ENCODE assay signal across 18 cellular contexts in genomic region chr1:242847390-242847993, GRCh38.
DNase-seq lines count a peak whose midpoint lies in the region; ATAC-seq, FAIRE-seq and TF ChIP-seq lines count a peak whose summit lies in the region.
"Had no signal": no experiment of that assay in that cellular context is flagged by ENCODE, and none has a peak within 500 bp of the region (broad histone marks: within the 10 kb centered on the region; RNA-seq: fewer than 3 reads in every experiment).

No MANE protein-coding gene starts in this region.

- TF ChIP-seq CTCF in SK-N-SH (IDR thresholded peaks at IDR 0.05) (no peak), bronchial epithelial cell (IDR thresholded peaks at IDR 0.05; ENCODE audit: insufficient read depth, low read length, severe bottlenecking) (no peak), neural crest cell (conservative IDR thresholded peaks at IDR 0.05) (no peak)

- DNase-seq in SK-N-SH (no peak), NCI-H460 (ENCODE audit: extremely low read depth, low read depth) (peak; percentile 16), bronchial epithelial cell (ENCODE audit: low read depth) (peak; percentile 2), neural crest cell (ENCODE audit: low read depth, low spot score) (peak; percentile 6), posterior cingulate gyrus (no peak), left ventricle myocardium superior (no peak)
- DNase-seq: activated CD8-positive, alpha-beta memory T cell treated with anti-CD3 and anti-CD28 coated beads, Interleukin-2, amount 10 ng/mL, durations not matched to agents 7 days and 5 days; activated naive CD4-positive, alpha-beta T cell treated with anti-CD3 and anti-CD28 coated beads, Interleukin-2, amount 50 U/mL, for 16 hours; DMS153; NCI-H1105; NCI-H446; psoas muscle; stimulated activated CD4-positive, alpha-beta T cell treated with anti-CD3 and anti-CD28 coated beads, Interleukin-1b, Interleukin-23, amount 100 ng/mL, for 48 hours; WERI-Rb-1 had no signal

- peaks cover 4% of the 10 kb centered on the region; the same call in 1 of the 2 replicates for H3K9me2 ChIP-seq in SK-N-SH

- H3K27me3 ChIP-seq in SK-N-SH (ENCODE audit: insufficient read depth) (no peaks in the 10 kb centered on the region), bronchial epithelial cell (ENCODE audit: control insufficient read depth, insufficient read depth, low read length) (no peaks in the 10 kb centered on the region)

- H3K4me1 ChIP-seq in SK-N-SH (ENCODE audit: control insufficient read depth in 1 of 2, insufficient read depth in 2 of 2, low read depth in 1 of 2, low read length in 1 of 2) = no peaks in the 10 kb centered on the region
- H3K4me1 ChIP-seq: psoas muscle had no signal

- TF ChIP-seq EP300 in SK-N-SH (IDR thresholded peaks at IDR 0.05; ENCODE audit: borderline replicate concordance in 1 of 2, low read depth in 1 of 2, low read length in 1 of 2) = no peak

- no peaks in the 10 kb centered on the region for H3K36me3 Mint-ChIP-seq in neural crest cell (ENCODE audit: low read depth)
- H3K36me3 Mint-ChIP-seq: activated CD8-positive, alpha-beta memory T cell treated with anti-CD3 and anti-CD28 coated beads, Interleukin-2, amount 10 ng/mL, durations not matched to agents 7 days and 5 days; mesothelial cell of epicardium had no signal

- peaks cover 22% of the 10 kb centered on the region for H3K9me3 Mint-ChIP-seq in neural crest cell

- H3K36me3 ChIP-seq in SK-N-SH (replicated peaks in 1 of 2; ENCODE audit: control insufficient read depth in 1 of 2, insufficient read depth in 2 of 2, low read length in 1 of 2) (no peaks in the 10 kb centered on the region), bronchial epithelial cell (ENCODE audit: control insufficient read depth, insufficient read depth, low read length) (no peaks in the 10 kb centered on the region)
- H3K36me3 ChIP-seq: WERI-Rb-1 had no signal

- H3K4me1 Mint-ChIP-seq in neural crest cell = no peaks in the 10 kb centered on the region
- H3K4me1 Mint-ChIP-seq: activated CD8-positive, alpha-beta memory T cell treated with anti-CD3 and anti-CD28 coated beads, Interleukin-2, amount 10 ng/mL, durations not matched to agents 7 days and 5 days; mesothelial cell of epicardium had no signal

- H3K27me3 Mint-ChIP-seq in neural crest cell (ENCODE audit: low read depth) = peaks cover 10% of the 10 kb centered on the region
- H3K27me3 Mint-ChIP-seq: activated CD8-positive, alpha-beta memory T cell treated with anti-CD3 and anti-CD28 coated beads, Interleukin-2, amount 10 ng/mL, durations not matched to agents 7 days and 5 days had no signal

- no peak for FAIRE-seq in bronchial epithelial cell (lab: Jason Lieb, UNC)
- FAIRE-seq: urothelium cell line had no signal

- CTCF ChIA-PET in SK-N-SH (lab: Yijun Ruan, JAX) = no interaction called here

- WGBS in SK-N-SH (ENCODE audit: low lambda C conversion rate) = 30% methylated on average over 3 of the region's 3 CpGs

- no peak overlapping the region for H3K27ac Mint-ChIP-seq in neural crest cell (ENCODE audit: unreplicated experiment)
- H3K27ac Mint-ChIP-seq: activated CD8-positive, alpha-beta memory T cell treated with anti-CD3 and anti-CD28 coated beads, Interleukin-2, amount 10 ng/mL, durations not matched to agents 7 days and 5 days; mesothelial cell of epicardium had no signal

- H3F3A ChIP-seq in SK-N-SH (replicated peaks; ENCODE audit: insufficient read depth) = no peaks in the 10 kb centered on the region

- no peaks in the 10 kb centered on the region for H3K79me2 ChIP-seq in SK-N-SH (ENCODE audit: insufficient read depth)

- no peaks in the 10 kb centered on the region for H4K20me1 ChIP-seq in SK-N-SH (ENCODE audit: insufficient read depth)

- H3K4me3 ChIP-seq in SK-N-SH (ENCODE audit: low read depth in 2 of 2, low read length in 1 of 2) = no peak overlapping the region
- H3K4me3 ChIP-seq in bronchial epithelial cell (ENCODE audit: low read depth, low read length) = no peak overlapping the region
- H3K4me3 ChIP-seq: psoas muscle had no signal

- TF ChIP-seq RAD21 in SK-N-SH (IDR thresholded peaks at IDR 0.05; ENCODE audit: low read length) = no peak

- no peak overlapping the region for H3K4me3 Mint-ChIP-seq in neural crest cell
- H3K4me3 Mint-ChIP-seq: activated CD8-positive, alpha-beta memory T cell treated with anti-CD3 and anti-CD28 coated beads, Interleukin-2, amount 10 ng/mL, durations not matched to agents 7 days and 5 days; mesothelial cell of epicardium had no signal

- H3K4me2 ChIP-seq in SK-N-SH = no peak overlapping the region

- H3K9ac ChIP-seq in SK-N-SH = no peak overlapping the region

- ATAC-seq in SK-N-SH treated with all-trans-retinoic acid at 6 μM for 48 hours (no peak), left ventricle myocardium superior (no peak), GM19452 (IDR thresholded peaks at IDR 0.05; ENCODE audit: unreplicated experiment) (no peak)
- ATAC-seq: activated CD8-positive, alpha-beta memory T cell treated with anti-CD3 and anti-CD28 coated beads, Interleukin-2, amount 10 ng/mL, durations not matched to agents 7 days and 5 days; psoas muscle had no signal

- H3K9me3 ChIP-seq in SK-N-SH = peaks cover 4% of the 10 kb centered on the region; the same call in 1 of the 2 replicates
- H3K9me3 ChIP-seq: psoas muscle had no signal

- no peak overlapping the region for H3K27ac ChIP-seq in SK-N-SH (ENCODE audit: low read depth in 2 of 2, low read length in 1 of 2)
- H3K27ac ChIP-seq: psoas muscle, WERI-Rb-1 had no signal

- intact Hi-C loops in posterior cingulate gyrus (cut with DNase I) = no loop called here
- intact Hi-C loops in left ventricle myocardium superior (cut with micrococcal nuclease) = no loop called here

- H2AFZ ChIP-seq in SK-N-SH (ENCODE audit: low read depth) = no peak overlapping the region

- POLR2A ChIA-PET in SK-N-SH (lab: Yijun Ruan, JAX) = interaction anchor here (0.5 kb wide), 1 partner anchor 130 kb away, joined by 3 read pairs; no protein-coding TSS in a partner anchor

TF ChIP-seq in SK-N-SH, 30 proteins besides CTCF, POLR2A, EP300 and RAD21 (continues in another document):
- no peak for TF ChIP-seq PBX3 (IDR thresholded peaks at IDR 0.05)

TF ChIP-seq in SK-N-SH treated with all-trans-retinoic acid at 6 μM for 48 hours, 23 proteins besides CTCF, POLR2A, EP300 and RAD21 (continues in another document):
- no peak for TF ChIP-seq ISL1 (CRISPR knock-in tag; IDR thresholded peaks at IDR 0.05)
- no peak for TF ChIP-seq TOX (CRISPR knock-in tag; IDR thresholded peaks at IDR 0.05; ENCODE audit: borderline replicate concordance)
- TF ChIP-seq PATZ1 (CRISPR knock-in tag; IDR thresholded peaks at IDR 0.05; ENCODE audit: borderline replicate concordance) = no peak
- TF ChIP-seq SNAI2 (CRISPR knock-in tag; IDR thresholded peaks at IDR 0.05) = no peak
- TF ChIP-seq ZNF70 (CRISPR knock-in tag; IDR thresholded peaks at IDR 0.05) = no peak
- TF ChIP-seq CSDC2 (CRISPR knock-in tag; IDR thresholded peaks at IDR 0.05) = no peak
- TF ChIP-seq ZFP3 (CRISPR knock-in tag; IDR thresholded peaks at IDR 0.05) = no peak
- TF ChIP-seq BACH2 (CRISPR knock-in tag; IDR thresholded peaks at IDR 0.05; ENCODE audit: borderline replicate concordance) = no peak
- no peak for TF ChIP-seq TCF4 (CRISPR knock-in tag; IDR thresholded peaks at IDR 0.05; ENCODE audit: borderline replicate concordance)
- no peak for TF ChIP-seq CSRNP3 (CRISPR knock-in tag; IDR thresholded peaks at IDR 0.05)
- no peak for TF ChIP-seq GLIS3 (CRISPR knock-in tag; IDR thresholded peaks at IDR 0.05)
- TF ChIP-seq ESRRG (CRISPR knock-in tag; IDR thresholded peaks at IDR 0.05) = no peak
- no peak for TF ChIP-seq ZFP30 (CRISPR knock-in tag; IDR thresholded peaks at IDR 0.05)
- TF ChIP-seq ARNTL (CRISPR knock-in tag; IDR thresholded peaks at IDR 0.05; ENCODE audit: borderline replicate concordance, low read depth) = no peak
- no peak for TF ChIP-seq ZNF565 (CRISPR knock-in tag; conservative IDR thresholded peaks at IDR 0.05; ENCODE audit: low read depth)
- no peak for TF ChIP-seq PPARA (CRISPR knock-in tag; IDR thresholded peaks at IDR 0.05; ENCODE audit: borderline replicate concordance)
- no peak for TF ChIP-seq RARB (CRISPR knock-in tag; IDR thresholded peaks at IDR 0.05)

Comparison
In these comparisons a context has a peak if more than half of its experiments do, and no peak if none do; other contexts are left out.
1. DNase-seq: peak in NCI-H460 (single experiment), bronchial epithelial cell (single experiment) and neural crest cell (single experiment); none in SK-N-SH (single experiment), posterior cingulate gyrus (0 of 10) and left ventricle myocardium superior (single experiment).